In genomic region chr11:27061078-27061477, GRCh38 we compare ENCODE assay signal across 23 cellular contexts. TPM values are rescaled to one million over a fixed set of nuclear protein-coding genes. Genes with fewer than 3 reads are reported as not detected.
"Had no signal": no experiment of that assay in that cellular context is flagged by ENCODE, and none has a peak within 500 bp of the region (broad histone marks: within the 10 kb centered on the region; RNA-seq: fewer than 3 reads in every experiment).

No MANE protein-coding gene starts in this region.

- DNase-seq: central memory CD4-positive, alpha-beta T cell; effector memory CD4-positive, alpha-beta T cell; foreskin fibroblast; heart left ventricle; hypothalamus; left ventricle myocardium inferior; lower lobe of right lung; naive B cell; nephron progenitor cell; psoas muscle; retina; right lobe of liver; spleen; stimulated activated CD4-positive, alpha-beta T cell treated with anti-CD3 and anti-CD28 coated beads, Interleukin-15, amount 100 ng/mL, for 24 hours; stimulated activated CD4-positive, alpha-beta T cell treated with anti-CD3 and anti-CD28 coated beads, Interleukin-1b, Interleukin-23, amount 100 ng/mL, for 48 hours; stimulated activated CD4-positive, alpha-beta T cell treated with anti-CD3 and anti-CD28 coated beads, Interleukin-4, amount 100 ng/mL, for 24 hours had no signal

- ATAC-seq: heart left ventricle; lower lobe of right lung; psoas muscle; right lobe of liver; stimulated activated memory B cell treated with anti-CD40 and anti-IgM and Interleukin-4, amounts not matched to agents 10 μg/mL and 1 μg/mL and 100 μg/mL, for 72 hours had no signal

- H3K27me3 Mint-ChIP-seq: memory B cell; stimulated activated memory B cell treated with anti-CD40 and anti-IgM and Interleukin-4, amounts not matched to agents 10 μg/mL and 1 μg/mL and 100 μg/mL, for 72 hours; stimulated activated naive CD8-positive, alpha-beta T cell treated with anti-CD3 and anti-CD28 coated beads, Interleukin-15, Interleukin-2, amounts not matched to agents 100 ng/mL and 50 ng/mL, for 24 hours had no signal

- H3K4me1 Mint-ChIP-seq: memory B cell; naive B cell; nephron progenitor cell; stimulated activated memory B cell treated with anti-CD40 and anti-IgM and Interleukin-4, amounts not matched to agents 10 μg/mL and 1 μg/mL and 100 μg/mL, for 72 hours had no signal

- H3K9me3 Mint-ChIP-seq: nephron progenitor cell; stimulated activated memory B cell treated with anti-CD40 and anti-IgM and Interleukin-4, amounts not matched to agents 10 μg/mL and 1 μg/mL and 100 μg/mL, for 72 hours had no signal

- H3K27me3 ChIP-seq: esophagus muscularis mucosa, heart left ventricle, right lobe of liver, spleen had no signal

- H3K4me1 ChIP-seq: heart left ventricle, left ventricle myocardium inferior, lower lobe of right lung, psoas muscle, spleen had no signal

- H3K36me3 Mint-ChIP-seq: memory B cell; naive B cell; stimulated activated memory B cell treated with anti-CD40 and anti-IgM and Interleukin-4, amounts not matched to agents 10 μg/mL and 1 μg/mL and 100 μg/mL, for 72 hours had no signal

- H3K4me3 ChIP-seq: esophagus muscularis mucosa, left ventricle myocardium inferior, lower lobe of right lung, psoas muscle, right lobe of liver, spleen had no signal

- FAIRE-seq: islet of Langerhans had no signal

- H3K4me3 Mint-ChIP-seq: memory B cell; naive B cell; nephron progenitor cell; stimulated activated memory B cell treated with anti-CD40 and anti-IgM and Interleukin-4, amounts not matched to agents 10 μg/mL and 1 μg/mL and 100 μg/mL, for 72 hours; stimulated activated naive CD8-positive, alpha-beta T cell treated with anti-CD3 and anti-CD28 coated beads, Interleukin-15, Interleukin-2, amounts not matched to agents 100 ng/mL and 50 ng/mL, for 24 hours had no signal

- H3K36me3 ChIP-seq: esophagus muscularis mucosa, heart left ventricle, left ventricle myocardium inferior, lower lobe of right lung, right lobe of liver, spleen had no signal

- H3K27ac Mint-ChIP-seq: memory B cell; naive B cell; nephron progenitor cell; stimulated activated memory B cell treated with anti-CD40 and anti-IgM and Interleukin-4, amounts not matched to agents 10 μg/mL and 1 μg/mL and 100 μg/mL, for 72 hours; stimulated activated naive CD8-positive, alpha-beta T cell treated with anti-CD3 and anti-CD28 coated beads, Interleukin-15, Interleukin-2, amounts not matched to agents 100 ng/mL and 50 ng/mL, for 24 hours had no signal

- H3K27ac ChIP-seq: epithelial cell of prostate, esophagus muscularis mucosa, left ventricle myocardium inferior, lower lobe of right lung, psoas muscle, right lobe of liver had no signal

- H3K9me3 ChIP-seq: lower lobe of right lung, psoas muscle, right lobe of liver had no signal

RNA-seq across cellular contexts. Expression of gene BBOX1, which starts 20.5 kb away (rescaled TPM):
- total RNA-seq: left ventricle myocardium inferior, omental fat pad, spleen had no signal
- polyA plus RNA-seq: heart left ventricle, spleen had no signal
